Comparison of ENCODE assay signal across 15 cellular contexts in the genomic region with DNA sequence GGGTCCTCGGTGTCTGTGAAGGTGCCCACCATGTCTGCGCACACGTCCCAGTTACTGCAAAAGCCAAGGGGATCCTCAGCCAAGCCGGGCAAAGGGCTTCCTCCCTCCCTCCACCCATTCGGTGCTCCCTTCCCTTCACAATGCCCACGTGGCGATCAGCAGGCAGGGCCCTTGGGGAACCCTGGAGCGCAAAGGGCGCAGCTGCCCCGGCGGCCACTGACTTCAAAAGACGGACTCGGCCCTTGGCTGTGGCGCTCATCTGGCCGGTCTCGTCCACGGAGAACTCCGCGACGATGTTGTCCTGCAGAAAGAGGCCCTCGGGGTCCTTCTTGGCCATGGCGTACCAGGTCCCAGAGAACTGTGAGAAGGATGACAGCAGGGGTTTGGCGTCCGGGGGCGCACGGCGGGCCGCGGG. TPM values are rescaled to one million over a fixed set of nuclear protein-coding genes. Genes with fewer than 3 reads are reported as not detected.
DNase-seq lines count a peak whose midpoint lies in the region; ATAC-seq and TF ChIP-seq lines count a peak whose summit lies in the region.
"Had no signal": no experiment of that assay in that cellular context is flagged by ENCODE, and none has a peak within 500 bp of the region (broad histone marks: within the 10 kb centered on the region; RNA-seq: fewer than 3 reads in every experiment).

No MANE protein-coding gene starts in this region.

- H3K4me3 ChIP-seq in heart left ventricle (peak overlapping the region; percentile 5 to 54 (median 38)), right atrium auricular region (peak overlapping the region in 1 of 2 donors; percentile 43), osteoblast (ENCODE audit: insufficient read depth, low read length) (no peak overlapping the region), vagina (peak overlapping the region; percentile 32 to 49), SJCRH30 (no peak overlapping the region)

- no peak for DNase-seq in heart left ventricle
- DNase-seq in right atrium auricular region (ENCODE audit: low spot score): no peak
- DNase-seq in left cardiac atrium: no peak
- DNase-seq in osteoblast (ENCODE audit: insufficient read length, low spot score, missing footprints): no peak
- DNase-seq in vagina (ENCODE audit: extremely low spot score in 2 of 2): peak; percentile 49 to 71
- DNase-seq in SJCRH30: no peak
- DNase-seq in middle frontal gyrus (ENCODE audit: extremely low spot score, low spot score): no peak
- DNase-seq: activated CD4-positive, alpha-beta T cell treated with anti-CD3 and anti-CD28 coated beads, Interleukin-2, amount 50 U/mL, for 48 hours; activated naive CD4-positive, alpha-beta T cell treated with anti-CD3 and anti-CD28 coated beads for 36 hours; naive thymus-derived CD4-positive, alpha-beta T cell; NCI-H1417 treated with DMSO at 0.1 percent for 48 hours; NCI-H82; stimulated activated CD4-positive, alpha-beta T cell treated with anti-CD3 and anti-CD28 coated beads, Interleukin-4, amount 100 ng/mL, for 1 hour had no signal

- no peaks in the 10 kb centered on the region for H4K20me1 ChIP-seq in osteoblast (ENCODE audit: insufficient read depth, low read length)

- no peak overlapping the region for H3K4me2 ChIP-seq in osteoblast (ENCODE audit: insufficient read depth, low read length)

- TF ChIP-seq CTCF in heart left ventricle (IDR thresholded peaks at IDR 0.05) (no peak), right atrium auricular region (IDR thresholded peaks at IDR 0.05) (no peak), osteoblast (IDR thresholded peaks at IDR 0.05; ENCODE audit: extremely low read depth, low read depth, low read length) (no peak), vagina (IDR thresholded peaks at IDR 0.05) (no peak)

- ATAC-seq in heart left ventricle (peak in 1 of 4 donors; percentile 14), left cardiac atrium (peak; percentile 36 to 75), HG03196 (IDR thresholded peaks at IDR 0.05; ENCODE audit: unreplicated experiment) (no peak)
- ATAC-seq: naive thymus-derived CD4-positive, alpha-beta T cell had no signal

- no peaks in the 10 kb centered on the region for H3K9me3 ChIP-seq in heart left ventricle
- H3K9me3 ChIP-seq in right atrium auricular region: no peaks in the 10 kb centered on the region
- no peaks in the 10 kb centered on the region for H3K9me3 ChIP-seq in osteoblast (ENCODE audit: low read depth, low read length)
- H3K9me3 ChIP-seq in vagina: no peaks in the 10 kb centered on the region
- no peaks in the 10 kb centered on the region for H3K9me3 ChIP-seq in SJCRH30 (replicated peaks)

- H3K36me3 ChIP-seq in heart left ventricle: no peaks in the 10 kb centered on the region
- H3K36me3 ChIP-seq in right atrium auricular region: no peaks in the 10 kb centered on the region
- no peaks in the 10 kb centered on the region for H3K36me3 ChIP-seq in osteoblast (ENCODE audit: insufficient read depth, low read length)
- no peaks in the 10 kb centered on the region for H3K36me3 ChIP-seq in vagina
- H3K36me3 ChIP-seq in SJCRH30: no peaks in the 10 kb centered on the region

- H3K4me1 ChIP-seq in heart left ventricle (peaks cover 0 to 16% (median 8%) of the 10 kb centered on the region in 12 donors), right atrium auricular region (peaks cover 0 to 18% of the 10 kb centered on the region in 2 donors), osteoblast (ENCODE audit: insufficient read depth, low read length) (no peaks in the 10 kb centered on the region), vagina (peaks cover 12% of the 10 kb centered on the region), SJCRH30 (peaks cover 5% of the 10 kb centered on the region; the same call in 1 of the 2 replicates)

- H3K79me2 ChIP-seq in osteoblast (ENCODE audit: insufficient read depth, low read length): no peaks in the 10 kb centered on the region

- peaks cover 7 to 55% (median 37%) of the 10 kb centered on the region in 9 donors for H3K27me3 ChIP-seq in heart left ventricle
- peaks cover 0 to 8% of the 10 kb centered on the region in 2 donors for H3K27me3 ChIP-seq in right atrium auricular region
- H3K27me3 ChIP-seq in osteoblast (ENCODE audit: insufficient read depth, low read length): peaks cover 45% of the 10 kb centered on the region
- H3K27me3 ChIP-seq in vagina: no peaks in the 10 kb centered on the region
- no peaks in the 10 kb centered on the region for H3K27me3 ChIP-seq in SJCRH30

- 15 to 20% (median 16%) methylated on average over 27 to 29 of the region's 29 CpGs; no CpG with 5 or more reads in 1 of the 4 donors for WGBS in heart left ventricle, 4 donors

- peak overlapping the region; percentile 35 for H2AFZ ChIP-seq in osteoblast (ENCODE audit: low read length)

- intact Hi-C loops in heart left ventricle (cut with DNase I): no loop called here
- intact Hi-C loops in left cardiac atrium (cut with DNase I): no loop called here
- intact Hi-C loops in vagina (cut with DNase I): no loop called here

- no peak overlapping the region for H3K27ac ChIP-seq in heart left ventricle
- no peak overlapping the region for H3K27ac ChIP-seq in right atrium auricular region
- no peak overlapping the region for H3K27ac ChIP-seq in osteoblast (ENCODE audit: low read depth, low read length)
- H3K27ac ChIP-seq in vagina: no peak overlapping the region
- H3K27ac ChIP-seq in SJCRH30: no peak overlapping the region

- TF ChIP-seq POLR2A in heart left ventricle (IDR thresholded peaks at IDR 0.05) (no peak), vagina (IDR thresholded peaks at IDR 0.05) (no peak)

RNA-seq across cellular contexts. Expression of gene RBP4, which starts 0.6 kb away (rescaled TPM):
- total RNA-seq in heart left ventricle (10 to 100 TPM in 2 of 9 donors, 1 to 10 TPM in 3, under 1 TPM in 3, not detected in 1; 0.35 to 63.4 (median 1.5) TPM), right atrium auricular region (10 to 100 TPM; 16.2 to 48.2 TPM), left cardiac atrium (100 to 1,000 TPM in 1 of 2 donors, 10 to 100 TPM in 1; 87.1 to 165 TPM), osteoblast (2.1 and 3.3 TPM in 2 replicates), vagina (36.8 TPM)
- 10 to 100 TPM in 1 of 2 donors, 1 to 10 TPM in 1; 5.5 to 19.5 TPM for polyA plus RNA-seq in heart left ventricle
- total RNA-seq in SJCRH30 (2014; rRNA removed; shearing (Covaris generic)): not detected in 2 replicates
- total RNA-seq: activated naive CD4-positive, alpha-beta T cell treated with anti-CD3 and anti-CD28 coated beads for 36 hours; Daoy; naive thymus-derived CD4-positive, alpha-beta T cell had no signal
- polyA plus RNA-seq: naive thymus-derived CD4-positive, alpha-beta T cell had no signal

RNA-seq across cellular contexts. Expression of gene PDE6C, which starts 11.9 kb away (rescaled TPM):
- total RNA-seq in heart left ventricle: not detected
- not detected for polyA plus RNA-seq in heart left ventricle
- total RNA-seq in right atrium auricular region: not detected
- total RNA-seq in left cardiac atrium: not detected
- not detected in 2 replicates for total RNA-seq in osteoblast
- total RNA-seq in vagina: not detected
- total RNA-seq in SJCRH30 (2014; rRNA removed; shearing (Covaris generic)): not detected in 2 replicates
- total RNA-seq: activated naive CD4-positive, alpha-beta T cell treated with anti-CD3 and anti-CD28 coated beads for 36 hours; Daoy; naive thymus-derived CD4-positive, alpha-beta T cell had no signal
- polyA plus RNA-seq: naive thymus-derived CD4-positive, alpha-beta T cell had no signal

RNA-seq across cellular contexts. Expression of gene FFAR4, which starts 34.0 kb away (rescaled TPM):
- total RNA-seq in heart left ventricle (1 to 10 TPM in 1 of 9 donors, under 1 TPM in 4, not detected in 4; 0.06 to 1.7 (median 0.19) TPM), right atrium auricular region (under 1 TPM in 1 of 2 donors, not detected in 1; 0.31 TPM), left cardiac atrium (1 to 10 TPM in 1 of 2 donors, under 1 TPM in 1; 0.39 to 1.4 TPM), osteoblast (not detected in 2 replicates), vagina (1.5 TPM)
- under 1 TPM; 0.08 to 0.11 TPM for polyA plus RNA-seq in heart left ventricle
- total RNA-seq in SJCRH30 (2014; rRNA removed; shearing (Covaris generic)): not detected in 2 replicates
- total RNA-seq: activated naive CD4-positive, alpha-beta T cell treated with anti-CD3 and anti-CD28 coated beads for 36 hours; Daoy; naive thymus-derived CD4-positive, alpha-beta T cell had no signal
- polyA plus RNA-seq: naive thymus-derived CD4-positive, alpha-beta T cell had no signal

Comparison
In these comparisons a context has a peak if more than half of its experiments do, and no peak if none do; other contexts are left out.
1. DNase-seq: peak in vagina (2 of 2); none in heart left ventricle (0 of 5), right atrium auricular region (single experiment), left cardiac atrium (single experiment), osteoblast (single experiment), SJCRH30 (0 of 2) and middle frontal gyrus (single experiment).
2. H3K4me3 ChIP-seq: peak in heart left ventricle (12 of 12) and vagina (2 of 2); none in osteoblast (single experiment) and SJCRH30 (single experiment).